In the genomic region with DNA sequence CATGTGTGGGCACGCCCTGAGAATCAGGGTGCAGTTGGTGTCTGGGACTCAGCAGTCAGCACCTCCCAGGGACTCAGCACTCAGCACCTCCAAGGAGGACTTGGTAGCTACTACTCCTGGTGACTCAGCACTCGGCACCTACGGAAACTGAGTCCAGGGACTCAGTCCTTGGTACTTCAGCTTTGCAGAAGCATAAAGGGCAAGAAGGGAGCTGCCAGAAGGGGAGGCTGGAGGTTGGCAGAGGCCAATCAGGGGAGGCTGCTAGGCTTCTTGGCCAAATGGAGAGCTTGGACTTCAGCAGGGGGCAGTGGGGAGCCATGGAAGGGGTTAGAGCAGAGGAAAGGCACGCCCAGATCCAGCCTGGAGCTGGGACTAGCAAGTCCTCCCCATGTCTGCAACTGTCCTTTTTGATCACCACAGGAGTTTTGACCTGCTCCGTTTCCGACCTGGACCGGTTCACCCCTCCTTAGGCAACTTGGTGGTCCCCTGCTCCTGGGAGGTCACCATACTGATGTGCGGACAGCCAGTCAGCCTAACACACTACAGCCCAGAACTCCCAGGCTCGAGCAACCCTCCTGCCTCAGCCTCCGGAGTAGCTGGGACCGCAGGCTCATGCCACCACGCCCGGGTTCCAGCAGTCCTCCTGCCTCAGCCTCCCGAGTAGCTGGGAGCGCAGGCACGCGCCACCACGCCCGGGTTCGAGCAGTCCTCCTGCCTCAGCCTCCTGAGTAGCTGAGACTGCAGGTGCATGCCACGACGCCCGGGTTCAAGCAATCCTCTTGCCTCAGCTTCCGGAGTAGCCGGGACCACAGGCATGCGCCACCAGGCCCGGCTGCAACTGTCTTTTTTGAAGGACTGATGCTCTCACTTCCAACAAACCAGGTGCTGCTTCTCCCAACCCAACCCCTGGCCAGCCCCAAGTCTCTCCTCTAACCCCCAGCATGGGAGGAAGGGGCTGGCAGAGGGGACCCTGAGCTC, we compare ENCODE assay signal across 9 cellular contexts. TPM values are rescaled to one million over a fixed set of nuclear protein-coding genes. Genes with fewer than 3 reads are reported as not detected.
DNase-seq lines count a peak whose midpoint lies in the region; ATAC-seq and TF ChIP-seq lines count a peak whose summit lies in the region.
"Had no signal": no experiment of that assay in that cellular context is flagged by ENCODE, and none has a peak within 500 bp of the region (broad histone marks: within the 10 kb centered on the region; RNA-seq: fewer than 3 reads in every experiment).

No MANE protein-coding gene starts in this region.

- H3K4me3 Mint-ChIP-seq in WTC11 = no peak overlapping the region; the same call in 1 of the 2 replicates

- ATAC-seq in WTC11 = no peak
- no peak for ATAC-seq in right cardiac atrium
- ATAC-seq in GM21447 (IDR thresholded peaks at IDR 0.05; ENCODE audit: unreplicated experiment) = no peak
- no peak for ATAC-seq in GM18868 (IDR thresholded peaks at IDR 0.05; ENCODE audit: unreplicated experiment)

- H3K36me3 ChIP-seq in HAP-1 (replicated peaks) = no peaks in the 10 kb centered on the region

- no peak for DNase-seq in AG09309 (ENCODE audit: low read depth)
- peak; percentile 44 for DNase-seq in GM12865 (ENCODE audit: low read depth)
- DNase-seq in WTC11 (ENCODE audit: low spot score) = no peak
- DNase-seq in right cardiac atrium = peak; percentile 38 to 61 (median 56)
- DNase-seq in HAP-1 (ENCODE audit: low spot score in 2 of 2) = no peak
- no peak for DNase-seq in globus pallidus (ENCODE audit: low spot score)
- DNase-seq: NCI-H2107 had no signal

- H3K4me1 ChIP-seq in right cardiac atrium (ENCODE audit: control insufficient read depth, insufficient read depth, low read length) (peaks cover 2% of the 10 kb centered on the region), HAP-1 (no peaks in the 10 kb centered on the region; the same call in 1 of the 2 replicates)

- H3K4me1 Mint-ChIP-seq in WTC11 = peaks cover 4% of the 10 kb centered on the region

- CTCF ChIA-PET in WTC11 (lab: Charles Lee) = interaction anchor here (0.8 to 2.8 kb wide), 10 partner anchors 8 to 190 kb away, joined by 3 to 20 read pairs (median 4); a partner anchor contains a TSS

- no peak overlapping the region for H3K27ac Mint-ChIP-seq in WTC11

- peaks cover 9% of the 10 kb centered on the region for H3K9me3 Mint-ChIP-seq in WTC11

- no peak overlapping the region for H3K27ac ChIP-seq in right cardiac atrium (ENCODE audit: low read length)

- TF ChIP-seq CTCF in AG09309 (IDR thresholded peaks at IDR 0.05; ENCODE audit: control insufficient read depth, insufficient read depth, low read depth, low read length, missing control alignments) = peak; percentile 19
- peak; percentile 17 for TF ChIP-seq CTCF in GM12865 (IDR thresholded peaks at IDR 0.05; ENCODE audit: insufficient read depth, low read depth, low read length, missing control alignments)
- TF ChIP-seq CTCF in WTC11 (IDR thresholded peaks at IDR 0.05) = no peak

- in situ Hi-C loops in HAP-1 (cut with MboI; ENCODE audit: low sequenced_read_pairs) = no loop called here

- H3K27me3 Mint-ChIP-seq in WTC11 (ENCODE audit: low read depth) = no peaks in the 10 kb centered on the region; the same call in 1 of the 2 replicates

- H3K27me3 ChIP-seq in right cardiac atrium (ENCODE audit: control insufficient read depth, insufficient read depth) (no peaks in the 10 kb centered on the region), HAP-1 (ENCODE audit: low read depth) (no peaks in the 10 kb centered on the region)

- no peak overlapping the region for H3K4me3 ChIP-seq in AG09309 (ENCODE audit: control insufficient read depth, low read depth, low read length)
- H3K4me3 ChIP-seq in GM12865 (ENCODE audit: low read depth, low read length) = peak overlapping the region; percentile 79
- H3K4me3 ChIP-seq in right cardiac atrium (ENCODE audit: low read length) = no peak overlapping the region
- no peak overlapping the region for H3K4me3 ChIP-seq in HAP-1

- POLR2A ChIA-PET in WTC11 (lab: Charles Lee) = no interaction called here

- peaks cover 7% of the 10 kb centered on the region; the same call in 1 of the 2 replicates for H3K36me3 Mint-ChIP-seq in WTC11

- H3K9me3 ChIP-seq in right cardiac atrium (ENCODE audit: control insufficient read depth, low read length) (no peaks in the 10 kb centered on the region), HAP-1 (0 out of 2 replicates have a peak, but pooled peaks cover 5% of the 10 kb centered on the region)

- WGBS in right cardiac atrium = 87% methylated on average over 27 of the region's 27 CpGs

- intact Hi-C loops in right cardiac atrium (cut with DNase I) = no loop called here

TF ChIP-seq in WTC11, 78 proteins besides CTCF, POLR2A, EP300 and RAD21:
- TF ChIP-seq RORB (CRISPR knock-in tag; IDR thresholded peaks at IDR 0.05) = no peak
- TF ChIP-seq GTF2I (CRISPR knock-in tag; conservative IDR thresholded peaks at IDR 0.05) = 0 out of 2 replicates have a peak, but pooled peaks have one; percentile 33
- TF ChIP-seq ZNF219 (CRISPR knock-in tag; IDR thresholded peaks at IDR 0.05; ENCODE audit: borderline replicate concordance) = no peak

RNA-seq across cellular contexts. Expression of a gene that starts 1.5 kb away (rescaled TPM):
- total RNA-seq in WTC11 (2021) (13.2 to 17.6 TPM (median 16.6 TPM) in 3 replicates), right cardiac atrium (under 1 TPM; 0.14 to 0.46 (median 0.20) TPM)
- 0.20 TPM for polyA plus RNA-seq in right cardiac atrium

RNA-seq across cellular contexts. Expression of a gene that starts 9.7 kb away (rescaled TPM):
- total RNA-seq in WTC11 (2021) = 49.5 to 56.8 TPM (median 55.2 TPM) in 3 replicates
- total RNA-seq in right cardiac atrium = 10 to 100 TPM; 30.2 to 33.3 (median 30.9) TPM
- polyA plus RNA-seq in right cardiac atrium = 30.7 TPM

RNA-seq across cellular contexts. Expression of a gene that starts 25.6 kb away (rescaled TPM):
- 85.2 to 98.9 TPM (median 91.8 TPM) in 3 replicates for total RNA-seq in WTC11 (2021)
- 10 to 100 TPM; 28.6 to 42.4 (median 35.1) TPM for total RNA-seq in right cardiac atrium
- 61.8 TPM for polyA plus RNA-seq in right cardiac atrium

RNA-seq across cellular contexts. Expression of a gene that starts 46.3 kb away (rescaled TPM):
- total RNA-seq in WTC11 (2021) (17.3 to 23.4 TPM (median 21.4 TPM) in 3 replicates), right cardiac atrium (under 1 TPM; 0.26 to 0.88 (median 0.63) TPM)
- 0.36 TPM for polyA plus RNA-seq in right cardiac atrium

Comparison
In these comparisons a context has a peak if more than half of its experiments do, and no peak if none do; other contexts are left out.
1. DNase-seq: peak in GM12865 (single experiment) and right cardiac atrium (3 of 3); none in AG09309 (single experiment), WTC11 (single experiment), HAP-1 (0 of 2) and globus pallidus (single experiment).